In genomic region chr3:51681453-51681852, GRCh38 we compare ENCODE assay signal across 8 cellular contexts. TPM values are rescaled to one million over a fixed set of nuclear protein-coding genes. Genes with fewer than 3 reads are reported as not detected.
A peak's percentile ranks its signal among the peaks of the same experiment; 100 is the strongest.
DNase-seq lines count a peak whose midpoint lies in the region; ATAC-seq and TF ChIP-seq lines count a peak whose summit lies in the region.

No MANE protein-coding gene starts in this region.

- H3K27ac ChIP-seq in mesodermal cell (ENCODE audit: low read depth, low read length, severe bottlenecking), result peak overlapping the region; percentile 76

- no peaks in the 10 kb centered on the region for H3K27me3 ChIP-seq in adipocyte (replicated peaks; ENCODE audit: control insufficient read depth, insufficient read depth, low read length)

- H3K4me1 ChIP-seq in adipocyte (ENCODE audit: control insufficient read depth, insufficient read depth, low read length) (peaks cover 14% of the 10 kb centered on the region), mesodermal cell (ENCODE audit: control insufficient read depth, insufficient read depth, low read length, poor library complexity, severe bottlenecking) (peaks cover 17% of the 10 kb centered on the region)

- H3K9me3 ChIP-seq in adipocyte (ENCODE audit: control insufficient read depth, low read length) (no peaks in the 10 kb centered on the region), mesodermal cell (ENCODE audit: control insufficient read depth, low read length) (no peaks in the 10 kb centered on the region)

- H3K9ac ChIP-seq in adipocyte (ENCODE audit: low read length), result peak overlapping the region; percentile 2

- no peak for ATAC-seq in HG02588 (IDR thresholded peaks at IDR 0.05; ENCODE audit: unreplicated experiment)

- DNase-seq in RPMI7951 (ENCODE audit: low read depth) (peak; percentile 47), adipocyte (ENCODE audit: low read depth) (no peak), DMS 273 treated with DMSO at 0.1 percent for 48 hours (lab: John Stamatoyannopoulos, UW) (no peak), NCI-H524 treated with DMSO at 0.1 percent for 48 hours (lab: John Stamatoyannopoulos, UW) (no peak)
- no peak for DNase-seq in NK-92 treated with Interleukin-12 subunit alpha and Interleukin-12 subunit beta, amount 100 ng/mL, for 24 hours (lab: John Stamatoyannopoulos, UW)

- H3K4me3 ChIP-seq in GM12875 (ENCODE audit: low read depth, low read length) (peak overlapping the region; percentile 5), adipocyte (ENCODE audit: low read length) (no peak overlapping the region), mesodermal cell (ENCODE audit: extremely low read depth, insufficient read depth, low read length, poor library complexity, severe bottlenecking) (no peak overlapping the region)

- peaks cover 32% of the 10 kb centered on the region for H3K36me3 ChIP-seq in adipocyte (ENCODE audit: control insufficient read depth, insufficient read depth, low read length, severe bottlenecking)
- H3K36me3 ChIP-seq in mesodermal cell (ENCODE audit: control insufficient read depth, insufficient read depth, low read length), result peaks cover 22% of the 10 kb centered on the region

- whole genome bisulfite sequencing in mesodermal cell (ENCODE audit: insufficient coverage in 2 of 2), 2 experiments, result 100% methylated on average over 1 of the region's 3 CpGs; no CpG with 5 or more reads in 1 of the 2 experiments

- TF ChIP-seq CTCF in GM12875 (IDR thresholded peaks at IDR 0.05; ENCODE audit: borderline replicate concordance, insufficient read depth, low read depth, low read length), result no peak

RNA-seq across cellular contexts. Expression of gene TEX264, which starts 10.4 kb away (rescaled TPM):
- total RNA-seq in RPMI7951 (2014; rRNA removed; shearing (Covaris generic)), result 67.9 and 70.5 TPM in 2 replicates
- polyA plus RNA-seq in mesodermal cell (2013, experiment 1 of 2), result 27.8 TPM
- polyA plus RNA-seq in mesodermal cell (2013, experiment 2 of 2), result 18.6 TPM

RNA-seq across cellular contexts. Expression of gene GRM2, which starts 25.4 kb away (rescaled TPM):
- total RNA-seq in RPMI7951 (2014; rRNA removed; shearing (Covaris generic)), result 0.10 and 0.12 TPM in 2 replicates
- 2.6 TPM for polyA plus RNA-seq in mesodermal cell (2013, experiment 1 of 2)
- polyA plus RNA-seq in mesodermal cell (2013, experiment 2 of 2), result 1.1 TPM
